In genomic region chr3:52202384-52203077, GRCh38 we compare ENCODE assay signal across 1 cellular context.
A peak's percentile ranks its signal among the peaks of the same experiment; 100 is the strongest.
TF ChIP-seq lines count a peak whose summit lies in the region.

No MANE protein-coding gene starts in this region.

TF ChIP-seq in K562, 482 proteins besides CTCF, POLR2A, EP300 and RAD21:
- TF ChIP-seq GTF3C2 (IDR thresholded peaks at IDR 0.05; ENCODE audit: borderline replicate concordance, extremely low read depth, insufficient read length) = no peak
- TF ChIP-seq CEBPB (tag; IDR thresholded peaks at IDR 0.05) = peak; percentile 29; the same call in 1 of the 2 replicates
